23 cellular contexts compared by ENCODE assay signal in the genomic region with DNA sequence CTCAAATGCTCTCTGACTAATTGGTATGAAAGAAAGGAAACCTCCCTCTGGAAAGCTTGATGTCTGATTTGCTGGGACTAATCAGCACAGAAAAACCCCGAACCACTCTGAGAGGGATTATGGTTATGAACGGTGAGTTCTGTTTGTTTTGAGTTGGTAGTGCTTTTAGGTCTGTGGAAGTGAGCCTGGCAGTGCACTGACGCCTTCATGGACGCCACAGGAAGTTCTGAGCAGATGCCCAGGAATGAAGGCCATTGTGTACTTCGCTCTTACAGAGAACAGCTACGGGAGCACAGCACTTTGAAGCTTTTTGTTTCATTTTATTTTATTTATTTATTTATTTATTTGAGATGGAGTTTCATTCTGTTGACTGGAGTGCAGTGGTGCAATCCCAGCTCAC.
"Had no signal": no experiment of that assay in that cellular context is flagged by ENCODE, and none has a peak within 500 bp of the region (broad histone marks: within the 10 kb centered on the region; RNA-seq: fewer than 3 reads in every experiment).

No MANE protein-coding gene starts in this region.

- H3K4me1 Mint-ChIP-seq: IgD-negative memory B cell had no signal

- H3K36me3 Mint-ChIP-seq: IgD-negative memory B cell had no signal

- H3K27ac ChIP-seq: HL-60, KMS-11, RWPE1 had no signal

- DNase-seq: Kasumi-1, MM.1S, MV-4-11, NCI-H1048, NCI-H1105, NCI-H1436 treated with DMSO at 0.1 percent for 48 hours, NCI-H1694, NCI-H187 treated with DMSO at 0.1 percent for 48 hours, NCI-H2081, NCI-H2107, NCI-H2227 treated with DMSO at 0.1 percent for 48 hours, NCI-H446, NCI-H510A, NCI-H774, SHP77 had no signal

- H3K4me3 ChIP-seq: K562 had no signal

- FAIRE-seq: HTR-8/SVneo, K562, RCC 7860 had no signal

- H3K4me3 Mint-ChIP-seq: IgD-negative memory B cell had no signal

- H3K9ac ChIP-seq: KMS-11, SK-N-SH had no signal

- H3K27ac Mint-ChIP-seq: IgD-negative memory B cell had no signal

- H3K4me2 ChIP-seq: KMS-11, SK-N-SH had no signal

- H3K9me3 Mint-ChIP-seq: IgD-negative memory B cell had no signal

- H3K9me3 ChIP-seq: SK-N-SH had no signal
